Comparison of ENCODE assay signal across 12 cellular contexts in genomic region chr7:36227223-36227622, GRCh38.
DNase-seq lines count a peak whose midpoint lies in the region; ATAC-seq and TF ChIP-seq lines count a peak whose summit lies in the region.
"Had no signal": no experiment of that assay in that cellular context is flagged by ENCODE, and none has a peak within 500 bp of the region (broad histone marks: within the 10 kb centered on the region; RNA-seq: fewer than 3 reads in every experiment).

No MANE protein-coding gene starts in this region.

- TF ChIP-seq CTCF in ascending aorta (IDR thresholded peaks at IDR 0.05) (no peak), smooth muscle cell (IDR thresholded peaks at IDR 0.05; ENCODE audit: borderline replicate concordance, insufficient read depth, poor library complexity, severe bottlenecking) (no peak)

- H3K27ac ChIP-seq in ascending aorta: peak overlapping the region; percentile 4 to 55
- H3K27ac ChIP-seq in smooth muscle cell (ENCODE audit: low read depth): no peak overlapping the region
- H3K27ac ChIP-seq in naive thymus-derived CD4-positive, alpha-beta T cell (ENCODE audit: low read depth, low read length): no peak overlapping the region

- no peaks in the 10 kb centered on the region for H3K79me2 ChIP-seq in smooth muscle cell (ENCODE audit: low read depth)

- no peak overlapping the region for H3K9ac ChIP-seq in smooth muscle cell (ENCODE audit: low read depth)

- H3K4me1 ChIP-seq in ascending aorta (peaks cover under 1 to 34% of the 10 kb centered on the region in 2 donors), smooth muscle cell (ENCODE audit: low read depth) (peaks cover 2% of the 10 kb centered on the region)
- H3K4me1 ChIP-seq in naive thymus-derived CD4-positive, alpha-beta T cell (ENCODE audit: control insufficient read depth in 2 of 2, insufficient read depth in 2 of 2, low read length in 2 of 2): no peaks in the 10 kb centered on the region

- peak overlapping the region; percentile 24 for H3K4me2 ChIP-seq in smooth muscle cell

- WGBS in smooth muscle cell (ENCODE audit: low lambda C conversion rate): 18% methylated on average over 5 of the region's 5 CpGs

- ATAC-seq in left ventricle myocardium superior (peak; percentile 72), GM19035 (IDR thresholded peaks at IDR 0.05; ENCODE audit: unreplicated experiment) (no peak), GM18909 (IDR thresholded peaks at IDR 0.05; ENCODE audit: poor library complexity, unreplicated experiment) (no peak)
- ATAC-seq in naive thymus-derived CD4-positive, alpha-beta T cell: no peak

- peak; percentile 49 for DNase-seq in D341Med (ENCODE audit: low spot score)
- DNase-seq in ascending aorta (ENCODE audit: low spot score in 2 of 2): peak in 1 of 2 donors; percentile 78
- peak; percentile 42 for DNase-seq in left ventricle myocardium superior
- no peak for DNase-seq in smooth muscle cell (lab: John Stamatoyannopoulos, UW; ENCODE audit: unreplicated experiment)
- no peak for DNase-seq in NCI-H1092 treated with DMSO at 0.1 percent for 48 hours (lab: John Stamatoyannopoulos, UW)
- DNase-seq in naive thymus-derived CD4-positive, alpha-beta T cell: no peak
- DNase-seq: CD4-positive, alpha-beta memory T cell; dermis blood vessel endothelial cell; NCI-H526 treated with DMSO at 0.1 percent for 48 hours; stimulated activated naive CD4-positive, alpha-beta T cell had no signal

- H3K27me3 ChIP-seq in ascending aorta (no peaks in the 10 kb centered on the region), smooth muscle cell (ENCODE audit: low read depth) (no peaks in the 10 kb centered on the region)
- no peaks in the 10 kb centered on the region for H3K27me3 ChIP-seq in naive thymus-derived CD4-positive, alpha-beta T cell (ENCODE audit: control insufficient read depth in 2 of 2, insufficient read depth in 2 of 2, low read length in 2 of 2)

- H4K20me1 ChIP-seq in smooth muscle cell (ENCODE audit: low read depth): no peaks in the 10 kb centered on the region

- H3K36me3 Mint-ChIP-seq in naive thymus-derived CD4-positive, alpha-beta T cell: no peaks in the 10 kb centered on the region
- H3K36me3 Mint-ChIP-seq: CD4-positive, alpha-beta memory T cell had no signal

- peaks cover 0 to 7% (median 0%) of the 10 kb centered on the region in 7 donors for H3K4me1 Mint-ChIP-seq in naive thymus-derived CD4-positive, alpha-beta T cell

- peaks cover 0 to 17% (median 0%) of the 10 kb centered on the region in 5 donors for H3K27me3 Mint-ChIP-seq in naive thymus-derived CD4-positive, alpha-beta T cell
- H3K27me3 Mint-ChIP-seq: CD4-positive, alpha-beta memory T cell had no signal

- H3K27ac Mint-ChIP-seq in naive thymus-derived CD4-positive, alpha-beta T cell: no peak overlapping the region

- POLR2A ChIA-PET in naive thymus-derived CD4-positive, alpha-beta T cell (lab: Charles Lee): no interaction called here

- H3K4me3 ChIP-seq in ascending aorta (no peak overlapping the region), smooth muscle cell (no peak overlapping the region)
- H3K4me3 ChIP-seq in naive thymus-derived CD4-positive, alpha-beta T cell (ENCODE audit: low read length): no peak overlapping the region

- no peak overlapping the region for H2AFZ ChIP-seq in smooth muscle cell (ENCODE audit: low read depth)

- intact Hi-C loops in ascending aorta (cut with DNase I) (loop anchor here (2.0 kb wide), 1 partner anchor 64 kb away; no protein-coding TSS in a partner anchor), left ventricle myocardium superior (cut with micrococcal nuclease) (no loop called here)
- intact Hi-C loops in naive thymus-derived CD4-positive, alpha-beta T cell (cut with micrococcal nuclease): no loop called here

- CTCF ChIA-PET in naive thymus-derived CD4-positive, alpha-beta T cell (lab: Charles Lee): no interaction called here

- H3K36me3 ChIP-seq in ascending aorta (no peaks in the 10 kb centered on the region), smooth muscle cell (ENCODE audit: low read depth) (no peaks in the 10 kb centered on the region)
- no peaks in the 10 kb centered on the region for H3K36me3 ChIP-seq in naive thymus-derived CD4-positive, alpha-beta T cell (ENCODE audit: control insufficient read depth in 2 of 3, insufficient read depth in 3 of 3, low read length in 3 of 3)

- peaks cover 6% of the 10 kb centered on the region for H3F3A ChIP-seq in smooth muscle cell (ENCODE audit: low read depth)

- H3K4me3 Mint-ChIP-seq in naive thymus-derived CD4-positive, alpha-beta T cell: no peak overlapping the region
- H3K4me3 Mint-ChIP-seq: CD4-positive, alpha-beta memory T cell had no signal

- peaks cover 0 to 1% (median 0%) of the 10 kb centered on the region in 11 donors for H3K9me3 Mint-ChIP-seq in naive thymus-derived CD4-positive, alpha-beta T cell
- H3K9me3 Mint-ChIP-seq: CD4-positive, alpha-beta memory T cell had no signal

- H3K9me3 ChIP-seq in ascending aorta: no peaks in the 10 kb centered on the region
- H3K9me3 ChIP-seq in smooth muscle cell (replicated peaks; ENCODE audit: low read depth): no peaks in the 10 kb centered on the region
- no peaks in the 10 kb centered on the region for H3K9me3 ChIP-seq in naive thymus-derived CD4-positive, alpha-beta T cell (ENCODE audit: control insufficient read depth in 2 of 3, low read length in 3 of 3)

Comparison
In these comparisons a context has a peak if more than half of its experiments do, and no peak if none do; other contexts are left out.
1. DNase-seq: peak in D341Med (single experiment) and left ventricle myocardium superior (single experiment); none in smooth muscle cell (single experiment), NCI-H1092 treated with DMSO at 0.1 percent for 48 hours (single experiment) and naive thymus-derived CD4-positive, alpha-beta T cell (0 of 9).
2. H3K27ac ChIP-seq: peak in ascending aorta (2 of 2); none in smooth muscle cell (single experiment) and naive thymus-derived CD4-positive, alpha-beta T cell (single experiment).